ENCODE assay signal across 9 cellular contexts in genomic region chr2:73069041-73069854, GRCh38. TPM values are rescaled to one million over a fixed set of nuclear protein-coding genes. Genes with fewer than 3 reads are reported as not detected.
DNase-seq lines count a peak whose midpoint lies in the region; ATAC-seq, FAIRE-seq and TF ChIP-seq lines count a peak whose summit lies in the region.
"Had no signal": no experiment of that assay in that cellular context is flagged by ENCODE, and none has a peak within 500 bp of the region (broad histone marks: within the 10 kb centered on the region; RNA-seq: fewer than 3 reads in every experiment).

No MANE protein-coding gene starts in this region.

- no peak for FAIRE-seq in HTR-8/SVneo (lab: Jason Lieb, UNC)

- H3K79me2 ChIP-seq in ACC112 (ENCODE audit: control insufficient read depth, insufficient read depth, low read length, unreplicated experiment), result peaks cover 35% of the 10 kb centered on the region

- H3K36me3 Mint-ChIP-seq in HFFc6 (ENCODE audit: low read depth) (peaks cover 33% of the 10 kb centered on the region), memory B cell (no peaks in the 10 kb centered on the region)
- H3K36me3 Mint-ChIP-seq in activated naive CD8-positive, alpha-beta T cell treated with anti-CD3 and anti-CD28 coated beads, Interleukin-2, amount 10 ng/mL, durations not matched to agents 7 days and 5 days, result peaks cover 18% of the 10 kb centered on the region

- peaks cover 17% of the 10 kb centered on the region for H3K4me1 ChIP-seq in ACC112 (ENCODE audit: control insufficient read depth, insufficient read depth, low read length, unreplicated experiment)

- peak overlapping the region; percentile 88 for H3K4me3 Mint-ChIP-seq in HFFc6
- H3K4me3 Mint-ChIP-seq in activated naive CD8-positive, alpha-beta T cell treated with anti-CD3 and anti-CD28 coated beads, Interleukin-2, amount 10 ng/mL, durations not matched to agents 7 days and 5 days, result peak overlapping the region; percentile 92
- peak overlapping the region; percentile 92 for H3K4me3 Mint-ChIP-seq in memory B cell

- peaks cover 14% of the 10 kb centered on the region for H3K27me3 Mint-ChIP-seq in HFFc6 (ENCODE audit: insufficient read depth)
- no peaks in the 10 kb centered on the region for H3K27me3 Mint-ChIP-seq in activated naive CD8-positive, alpha-beta T cell treated with anti-CD3 and anti-CD28 coated beads, Interleukin-2, amount 10 ng/mL, durations not matched to agents 7 days and 5 days
- H3K27me3 Mint-ChIP-seq in memory B cell, result no peaks in the 10 kb centered on the region

- H3K9me3 Mint-ChIP-seq in HFFc6, result no peaks in the 10 kb centered on the region
- no peaks in the 10 kb centered on the region for H3K9me3 Mint-ChIP-seq in activated naive CD8-positive, alpha-beta T cell treated with anti-CD3 and anti-CD28 coated beads, Interleukin-2, amount 10 ng/mL, durations not matched to agents 7 days and 5 days
- H3K9me3 Mint-ChIP-seq in memory B cell, result no peaks in the 10 kb centered on the region

- H3K36me3 ChIP-seq in ACC112 (ENCODE audit: insufficient read depth, low read length), result no peaks in the 10 kb centered on the region

- TF ChIP-seq CTCF in HFFc6 (IDR thresholded peaks at IDR 0.05), result no peak

- POLR2A ChIA-PET in activated naive CD8-positive, alpha-beta T cell treated with anti-CD3 and anti-CD28 coated beads, Interleukin-2, amount 10 ng/mL, durations not matched to agents 7 days and 5 days (lab: Charles Lee), result no interaction called here

- no peak for ATAC-seq in activated naive CD8-positive, alpha-beta T cell treated with anti-CD3 and anti-CD28 coated beads, Interleukin-2, amount 10 ng/mL, durations not matched to agents 7 days and 5 days (ENCODE audit: low read depth)
- ATAC-seq in memory B cell (ENCODE audit: low read depth), result no peak

- H3K27ac ChIP-seq in ACC112 (ENCODE audit: low read depth, low read length), result no peak overlapping the region

- no peaks in the 10 kb centered on the region for H3K27me3 ChIP-seq in ACC112 (ENCODE audit: insufficient read depth, low read length)

- H3K4me3 ChIP-seq in ACC112 (ENCODE audit: low read depth, low read length), result peak overlapping the region; percentile 85

- peaks cover 57% of the 10 kb centered on the region for H3K4me1 Mint-ChIP-seq in HFFc6 (ENCODE audit: low read depth)
- peaks cover 29% of the 10 kb centered on the region for H3K4me1 Mint-ChIP-seq in activated naive CD8-positive, alpha-beta T cell treated with anti-CD3 and anti-CD28 coated beads, Interleukin-2, amount 10 ng/mL, durations not matched to agents 7 days and 5 days
- peaks cover 22% of the 10 kb centered on the region for H3K4me1 Mint-ChIP-seq in memory B cell

- no peak overlapping the region for H2AFZ ChIP-seq in ACC112 (ENCODE audit: low read length, unreplicated experiment)

- DNase-seq in HFFc6, result no peak
- DNase-seq in activated naive CD8-positive, alpha-beta T cell treated with anti-CD3 and anti-CD28 coated beads, Interleukin-2, amount 10 ng/mL, durations not matched to agents 7 days and 5 days, result no peak
- no peak for DNase-seq in memory B cell (ENCODE audit: low spot score in 2 of 2)
- no peak for DNase-seq in NCI-H345 treated with DMSO at 0.1 percent for 48 hours (lab: John Stamatoyannopoulos, UW; ENCODE audit: unreplicated experiment)
- no peak for DNase-seq in posterior vena cava (ENCODE audit: low spot score)
- no peak for DNase-seq in NCI-H1105 treated with DMSO at 0.1 percent for 48 hours (lab: John Stamatoyannopoulos, UW)
- no peak for DNase-seq in HTR-8/SVneo (ENCODE audit: insufficient read length, low spot score)
- DNase-seq: effector memory CD4-positive, alpha-beta T cell had no signal

- intact Hi-C loops in posterior vena cava (cut with DNase I), result no loop called here

- peak overlapping the region; percentile 79 for H3K27ac Mint-ChIP-seq in HFFc6
- peak overlapping the region; percentile 46 for H3K27ac Mint-ChIP-seq in activated naive CD8-positive, alpha-beta T cell treated with anti-CD3 and anti-CD28 coated beads, Interleukin-2, amount 10 ng/mL, durations not matched to agents 7 days and 5 days
- no peak overlapping the region for H3K27ac Mint-ChIP-seq in memory B cell

RNA-seq across cellular contexts. Expression of gene SFXN5, which starts 2.3 kb away (rescaled TPM):
- total RNA-seq in HFFc6 (2021; fragmentation: NEBNext Ultra II Directional; extraction: Animal tissue kit (Norgen Biotek cat#: 25700)), result 10 to 100 TPM; 10.2 to 17.0 (median 14.7) TPM
- total RNA-seq in activated naive CD8-positive, alpha-beta T cell treated with anti-CD3 and anti-CD28 coated beads, Interleukin-2, amount 10 ng/mL, durations not matched to agents 7 days and 5 days, result 10 to 100 TPM; 11.9 to 13.3 TPM
- total RNA-seq in posterior vena cava, result 10 to 100 TPM; 10.3 to 10.9 TPM

RNA-seq across cellular contexts. Expression of gene RAB11FIP5, which starts 43.5 kb away (rescaled TPM):
- total RNA-seq in HFFc6 (2021; fragmentation: NEBNext Ultra II Directional; extraction: Animal tissue kit (Norgen Biotek cat#: 25700)), result 10 to 100 TPM; 76.7 to 92.0 (median 83.6) TPM
- 1 to 10 TPM; 4.8 to 4.9 TPM for total RNA-seq in activated naive CD8-positive, alpha-beta T cell treated with anti-CD3 and anti-CD28 coated beads, Interleukin-2, amount 10 ng/mL, durations not matched to agents 7 days and 5 days
- total RNA-seq in posterior vena cava, result 10 to 100 TPM; 29.3 to 39.2 TPM

Comparison
In these comparisons a context has a peak if more than half of its experiments do, and no peak if none do; other contexts are left out.
1. RNA of gene RAB11FIP5, which starts 43.5 kb away (total RNA-seq): 76.7 to 92.0 TPM in HFFc6 and 29.3 to 39.2 TPM in posterior vena cava; 4.8 to 4.9 TPM in activated naive CD8-positive, alpha-beta T cell treated with anti-CD3 and anti-CD28 coated beads, Interleukin-2, amount 10 ng/mL, durations not matched to agents 7 days and 5 days; every median in the first group is over 4 times any median in the second.
2. Peak in every context shown above with its lines, with median percentiles within 50 percentile points of each other: H3K4me3 Mint-ChIP-seq.